ENCODE assay signal across 1 cellular context in the genomic region with DNA sequence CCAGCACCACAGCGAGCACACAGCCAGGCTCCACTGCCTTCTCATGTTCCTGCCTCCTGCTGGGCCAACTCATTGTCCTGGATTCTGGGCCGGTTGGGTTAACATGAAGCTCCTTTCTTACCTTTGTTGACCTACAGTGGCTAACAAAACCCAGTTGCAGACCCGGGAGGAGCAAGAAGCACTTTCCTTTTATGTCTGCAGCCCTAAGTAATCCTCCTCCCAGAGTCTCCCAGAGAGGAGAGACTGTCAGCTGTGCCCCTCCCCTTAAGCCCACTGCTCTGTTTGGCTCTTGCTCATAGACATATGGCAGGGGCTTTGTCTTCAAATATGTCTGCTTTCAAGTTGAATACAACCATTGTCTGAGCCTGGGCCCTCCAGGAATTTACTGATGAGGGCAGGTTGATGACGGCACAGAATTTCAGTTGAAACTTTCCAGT.
TF ChIP-seq lines count a peak whose summit lies in the region.

No MANE protein-coding gene starts in this region.

TF ChIP-seq in GM23338, 12 proteins besides CTCF, POLR2A, EP300 and RAD21 (continued from another document):
- TF ChIP-seq, protein P1, sequence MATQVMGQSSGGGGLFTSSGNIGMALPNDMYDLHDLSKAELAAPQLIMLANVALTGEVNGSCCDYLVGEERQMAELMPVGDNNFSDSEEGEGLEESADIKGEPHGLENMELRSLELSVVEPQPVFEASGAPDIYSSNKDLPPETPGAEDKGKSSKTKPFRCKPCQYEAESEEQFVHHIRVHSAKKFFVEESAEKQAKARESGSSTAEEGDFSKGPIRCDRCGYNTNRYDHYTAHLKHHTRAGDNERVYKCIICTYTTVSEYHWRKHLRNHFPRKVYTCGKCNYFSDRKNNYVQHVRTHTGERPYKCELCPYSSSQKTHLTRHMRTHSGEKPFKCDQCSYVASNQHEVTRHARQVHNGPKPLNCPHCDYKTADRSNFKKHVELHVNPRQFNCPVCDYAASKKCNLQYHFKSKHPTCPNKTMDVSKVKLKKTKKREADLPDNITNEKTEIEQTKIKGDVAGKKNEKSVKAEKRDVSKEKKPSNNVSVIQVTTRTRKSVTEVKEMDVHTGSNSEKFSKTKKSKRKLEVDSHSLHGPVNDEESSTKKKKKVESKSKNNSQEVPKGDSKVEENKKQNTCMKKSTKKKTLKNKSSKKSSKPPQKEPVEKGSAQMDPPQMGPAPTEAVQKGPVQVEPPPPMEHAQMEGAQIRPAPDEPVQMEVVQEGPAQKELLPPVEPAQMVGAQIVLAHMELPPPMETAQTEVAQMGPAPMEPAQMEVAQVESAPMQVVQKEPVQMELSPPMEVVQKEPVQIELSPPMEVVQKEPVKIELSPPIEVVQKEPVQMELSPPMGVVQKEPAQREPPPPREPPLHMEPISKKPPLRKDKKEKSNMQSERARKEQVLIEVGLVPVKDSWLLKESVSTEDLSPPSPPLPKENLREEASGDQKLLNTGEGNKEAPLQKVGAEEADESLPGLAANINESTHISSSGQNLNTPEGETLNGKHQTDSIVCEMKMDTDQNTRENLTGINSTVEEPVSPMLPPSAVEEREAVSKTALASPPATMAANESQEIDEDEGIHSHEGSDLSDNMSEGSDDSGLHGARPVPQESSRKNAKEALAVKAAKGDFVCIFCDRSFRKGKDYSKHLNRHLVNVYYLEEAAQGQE (IDR thresholded peaks at IDR 0.05; ENCODE audit: unreplicated experiment): no peak
- TF ChIP-seq, protein P2, sequence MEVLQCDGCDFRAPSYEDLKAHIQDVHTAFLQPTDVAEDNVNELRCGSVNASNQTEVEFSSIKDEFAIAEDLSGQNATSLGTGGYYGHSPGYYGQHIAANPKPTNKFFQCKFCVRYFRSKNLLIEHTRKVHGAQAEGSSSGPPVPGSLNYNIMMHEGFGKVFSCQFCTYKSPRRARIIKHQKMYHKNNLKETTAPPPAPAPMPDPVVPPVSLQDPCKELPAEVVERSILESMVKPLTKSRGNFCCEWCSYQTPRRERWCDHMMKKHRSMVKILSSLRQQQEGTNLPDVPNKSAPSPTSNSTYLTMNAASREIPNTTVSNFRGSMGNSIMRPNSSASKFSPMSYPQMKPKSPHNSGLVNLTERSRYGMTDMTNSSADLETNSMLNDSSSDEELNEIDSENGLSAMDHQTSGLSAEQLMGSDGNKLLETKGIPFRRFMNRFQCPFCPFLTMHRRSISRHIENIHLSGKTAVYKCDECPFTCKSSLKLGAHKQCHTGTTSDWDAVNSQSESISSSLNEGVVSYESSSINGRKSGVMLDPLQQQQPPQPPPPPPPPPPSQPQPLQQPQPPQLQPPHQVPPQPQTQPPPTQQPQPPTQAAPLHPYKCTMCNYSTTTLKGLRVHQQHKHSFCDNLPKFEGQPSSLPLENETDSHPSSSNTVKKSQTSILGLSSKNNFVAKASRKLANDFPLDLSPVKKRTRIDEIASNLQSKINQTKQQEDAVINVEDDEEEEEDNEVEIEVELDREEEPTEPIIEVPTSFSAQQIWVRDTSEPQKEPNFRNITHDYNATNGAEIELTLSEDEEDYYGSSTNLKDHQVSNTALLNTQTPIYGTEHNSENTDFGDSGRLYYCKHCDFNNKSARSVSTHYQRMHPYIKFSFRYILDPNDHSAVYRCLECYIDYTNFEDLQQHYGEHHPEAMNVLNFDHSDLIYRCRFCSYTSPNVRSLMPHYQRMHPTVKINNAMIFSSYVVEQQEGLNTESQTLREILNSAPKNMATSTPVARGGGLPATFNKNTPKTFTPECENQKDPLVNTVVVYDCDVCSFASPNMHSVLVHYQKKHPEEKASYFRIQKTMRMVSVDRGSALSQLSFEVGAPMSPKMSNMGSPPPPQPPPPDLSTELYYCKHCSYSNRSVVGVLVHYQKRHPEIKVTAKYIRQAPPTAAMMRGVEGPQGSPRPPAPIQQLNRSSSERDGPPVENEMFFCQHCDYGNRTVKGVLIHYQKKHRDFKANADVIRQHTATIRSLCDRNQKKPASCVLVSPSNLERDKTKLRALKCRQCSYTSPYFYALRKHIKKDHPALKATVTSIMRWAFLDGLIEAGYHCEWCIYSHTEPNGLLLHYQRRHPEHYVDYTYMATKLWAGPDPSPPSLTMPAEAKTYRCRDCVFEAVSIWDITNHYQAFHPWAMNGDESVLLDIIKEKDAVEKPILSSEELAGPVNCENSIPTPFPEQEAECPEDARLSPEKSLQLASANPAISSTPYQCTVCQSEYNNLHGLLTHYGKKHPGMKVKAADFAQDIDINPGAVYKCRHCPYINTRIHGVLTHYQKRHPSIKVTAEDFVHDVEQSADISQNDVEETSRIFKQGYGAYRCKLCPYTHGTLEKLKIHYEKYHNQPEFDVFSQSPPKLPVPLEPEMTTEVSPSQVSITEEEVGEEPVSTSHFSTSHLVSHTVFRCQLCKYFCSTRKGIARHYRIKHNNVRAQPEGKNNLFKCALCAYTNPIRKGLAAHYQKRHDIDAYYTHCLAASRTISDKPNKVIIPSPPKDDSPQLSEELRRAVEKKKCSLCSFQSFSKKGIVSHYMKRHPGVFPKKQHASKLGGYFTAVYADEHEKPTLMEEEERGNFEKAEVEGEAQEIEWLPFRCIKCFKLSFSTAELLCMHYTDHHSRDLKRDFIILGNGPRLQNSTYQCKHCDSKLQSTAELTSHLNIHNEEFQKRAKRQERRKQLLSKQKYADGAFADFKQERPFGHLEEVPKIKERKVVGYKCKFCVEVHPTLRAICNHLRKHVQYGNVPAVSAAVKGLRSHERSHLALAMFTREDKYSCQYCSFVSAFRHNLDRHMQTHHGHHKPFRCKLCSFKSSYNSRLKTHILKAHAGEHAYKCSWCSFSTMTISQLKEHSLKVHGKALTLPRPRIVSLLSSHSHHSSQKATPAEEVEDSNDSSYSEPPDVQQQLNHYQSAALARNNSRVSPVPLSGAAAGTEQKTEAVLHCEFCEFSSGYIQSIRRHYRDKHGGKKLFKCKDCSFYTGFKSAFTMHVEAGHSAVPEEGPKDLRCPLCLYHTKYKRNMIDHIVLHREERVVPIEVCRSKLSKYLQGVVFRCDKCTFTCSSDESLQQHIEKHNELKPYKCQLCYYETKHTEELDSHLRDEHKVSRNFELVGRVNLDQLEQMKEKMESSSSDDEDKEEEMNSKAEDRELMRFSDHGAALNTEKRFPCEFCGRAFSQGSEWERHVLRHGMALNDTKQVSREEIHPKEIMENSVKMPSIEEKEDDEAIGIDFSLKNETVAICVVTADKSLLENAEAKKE (CRISPR knock-in tag; IDR thresholded peaks at IDR 0.05): peak; percentile 99
TF ChIP-seq in GM23338: peak in this region for 2.
